23 cellular contexts compared by ENCODE assay signal in genomic region chr3:8549354-8549753, GRCh38. TPM values are rescaled to one million over a fixed set of nuclear protein-coding genes. Genes with fewer than 3 reads are reported as not detected.
"Had no signal": no experiment of that assay in that cellular context is flagged by ENCODE, and none has a peak within 500 bp of the region (broad histone marks: within the 10 kb centered on the region; RNA-seq: fewer than 3 reads in every experiment).

No MANE protein-coding gene starts in this region.

- H3K9me3 Mint-ChIP-seq: effector memory CD8-positive, alpha-beta T cell; nephron progenitor cell; stimulated activated naive B cell treated with anti-CD40 and anti-IgM and Interleukin-4, amounts not matched to agents 10 μg/mL and 1 μg/mL and 100 μg/mL, for 72 hours; stimulated activated naive CD8-positive, alpha-beta T cell treated with anti-CD3 and anti-CD28 coated beads, Interleukin-15, Interleukin-2, amounts not matched to agents 100 ng/mL and 50 ng/mL, for 24 hours had no signal

- H3K36me3 ChIP-seq: prostate gland had no signal

- H3K9me3 ChIP-seq: esophagus squamous epithelium, left ventricle myocardium inferior, lower lobe of right lung, prostate gland, suprapubic skin, thyroid gland, upper lobe of left lung had no signal

- H3K27ac Mint-ChIP-seq: effector memory CD8-positive, alpha-beta T cell; naive thymus-derived CD8-positive, alpha-beta T cell; nephron progenitor cell; stimulated activated naive B cell treated with anti-CD40 and anti-IgM and Interleukin-4, amounts not matched to agents 10 μg/mL and 1 μg/mL and 100 μg/mL, for 72 hours; stimulated activated naive CD8-positive, alpha-beta T cell treated with anti-CD3 and anti-CD28 coated beads, Interleukin-15, Interleukin-2, amounts not matched to agents 100 ng/mL and 50 ng/mL, for 24 hours had no signal

- H3K4me3 ChIP-seq: esophagus squamous epithelium, hepatocyte, left ventricle myocardium inferior, lower lobe of right lung, prostate gland, skin epidermis, suprapubic skin, thyroid gland, upper lobe of left lung had no signal

- H3K4me1 Mint-ChIP-seq: naive thymus-derived CD8-positive, alpha-beta T cell; stimulated activated naive B cell treated with anti-CD40 and anti-IgM and Interleukin-4, amounts not matched to agents 10 μg/mL and 1 μg/mL and 100 μg/mL, for 72 hours had no signal

- ATAC-seq: effector memory CD8-positive, alpha-beta T cell; left cardiac atrium; lower lobe of right lung; naive thymus-derived CD8-positive, alpha-beta T cell; right cardiac atrium; stimulated activated naive B cell treated with anti-CD40 and anti-IgM and Interleukin-4, amounts not matched to agents 10 μg/mL and 1 μg/mL and 100 μg/mL, for 72 hours had no signal

- H3K4me3 Mint-ChIP-seq: effector memory CD8-positive, alpha-beta T cell; naive thymus-derived CD8-positive, alpha-beta T cell; nephron progenitor cell; stimulated activated naive B cell treated with anti-CD40 and anti-IgM and Interleukin-4, amounts not matched to agents 10 μg/mL and 1 μg/mL and 100 μg/mL, for 72 hours; stimulated activated naive CD8-positive, alpha-beta T cell treated with anti-CD3 and anti-CD28 coated beads, Interleukin-15, Interleukin-2, amounts not matched to agents 100 ng/mL and 50 ng/mL, for 24 hours had no signal

- H3K27ac ChIP-seq: hepatocyte, lower lobe of right lung, prostate gland, thyroid gland had no signal

- DNase-seq: cortex of kidney; effector memory CD8-positive, alpha-beta T cell; erythroblast; esophagus squamous epithelium; foreskin melanocyte; head of caudate nucleus; left cardiac atrium; left ventricle myocardium inferior; lower lobe of right lung; naive thymus-derived CD8-positive, alpha-beta T cell; nephron progenitor cell; nucleus accumbens; right cardiac atrium; stimulated activated CD4-positive, alpha-beta T cell treated with anti-CD3 and anti-CD28 coated beads, Interleukin-15, amount 100 ng/mL, for 24 hours; stimulated activated CD4-positive, alpha-beta T cell treated with anti-CD3 and anti-CD28 coated beads, Interleukin-2, amount 100 ng/mL, for 48 hours; stimulated activated naive B cell treated with anti-CD40 and anti-IgM and Interleukin-4, amounts not matched to agents 10 μg/mL and 1 μg/mL and 100 μg/mL, for 72 hours; thyroid gland; upper lobe of left lung had no signal

- H3K36me3 Mint-ChIP-seq: naive thymus-derived CD8-positive, alpha-beta T cell; stimulated activated naive B cell treated with anti-CD40 and anti-IgM and Interleukin-4, amounts not matched to agents 10 μg/mL and 1 μg/mL and 100 μg/mL, for 72 hours had no signal

- H3K27me3 ChIP-seq: esophagus squamous epithelium, hepatocyte, suprapubic skin, thyroid gland, upper lobe of left lung had no signal

- H3K4me1 ChIP-seq: prostate gland, thyroid gland had no signal

- H3K27me3 Mint-ChIP-seq: stimulated activated naive B cell treated with anti-CD40 and anti-IgM and Interleukin-4, amounts not matched to agents 10 μg/mL and 1 μg/mL and 100 μg/mL, for 72 hours; stimulated activated naive CD8-positive, alpha-beta T cell treated with anti-CD3 and anti-CD28 coated beads, Interleukin-15, Interleukin-2, amounts not matched to agents 100 ng/mL and 50 ng/mL, for 24 hours had no signal

RNA-seq across cellular contexts. Expression of gene LMCD1, which starts 47.7 kb away (rescaled TPM):
- total RNA-seq: naive thymus-derived CD8-positive, alpha-beta T cell had no signal
